In genomic region chr4:39638358-39639239, GRCh38 we compare ENCODE assay signal across 8 cellular contexts. TPM values are rescaled to one million over a fixed set of nuclear protein-coding genes. Genes with fewer than 3 reads are reported as not detected.
DNase-seq lines count a peak whose midpoint lies in the region; ATAC-seq and TF ChIP-seq lines count a peak whose summit lies in the region.

Gene SMIM14 (minus strand): TSS chr4:39638865. CDS start chr4:39605145, 33,720 bp downstream.

- H3K4me1 Mint-ChIP-seq in WTC11: peaks cover 53% of the 10 kb centered on the region

- ATAC-seq in GM18870 (IDR thresholded peaks at IDR 0.05; ENCODE audit: unreplicated experiment) (peak; percentile 57), HG03108 (IDR thresholded peaks at IDR 0.05; ENCODE audit: unreplicated experiment) (peak; percentile 69), WTC11 (peak; percentile 72)

- peak within 1 kb of the TSS; percentile 96 for H3K9ac ChIP-seq in smooth muscle cell (ENCODE audit: low read depth)

- H3K27me3 Mint-ChIP-seq in WTC11 (ENCODE audit: low read depth): no peaks in the 10 kb centered on the region

- CTCF ChIA-PET in AG04449 (lab: Yijun Ruan, JAX) (interaction anchor here (0.8 to 6.3 kb wide), 8 partner anchors 13 to 340 kb away, joined by 3 to 53 read pairs (median 4); no protein-coding TSS in a partner anchor), WTC11 (lab: Charles Lee) (interaction anchor here (0.9 to 1.3 kb wide), 6 partner anchors 22 to 209 kb away, joined by 3 to 6 read pairs (median 3); partner anchors contain the start of gene UGDH)

- peak within 1 kb of the TSS; percentile 99 for H3K27ac Mint-ChIP-seq in WTC11

- H3K4me2 ChIP-seq in smooth muscle cell: peak within 1 kb of the TSS; percentile 90

- POLR2A ChIA-PET in AG04449 (lab: Yijun Ruan, JAX) (interaction anchor here (0.6 to 4.9 kb wide), 17 partner anchors 10 to 871 kb away, joined by 3 to 87 read pairs (median 4); partner anchors contain the start of genes LIAS, N4BP2, RPL9 and UBE2K), WTC11 (lab: Charles Lee) (interaction anchor here (0.5 to 2.8 kb wide), 21 partner anchors 9 to 1083 kb away, joined by 3 to 43 read pairs (median 4); partner anchors contain the start of genes LIAS, N4BP2, RPL9 and UBE2K)

- no peaks in the 10 kb centered on the region for H3K27me3 ChIP-seq in smooth muscle cell (ENCODE audit: low read depth)

- H3K9me3 ChIP-seq in smooth muscle cell (replicated peaks; ENCODE audit: low read depth): no peaks in the 10 kb centered on the region

- DNase-seq in AG04449 (ENCODE audit: low read depth, low spot score): peak; percentile 86
- DNase-seq in NCI-H2196 treated with DMSO at 0.1 percent for 48 hours (lab: John Stamatoyannopoulos, UW; ENCODE audit: unreplicated experiment): peak; percentile 93
- peak; percentile 94 for DNase-seq in WTC11 (ENCODE audit: low spot score)
- DNase-seq in cardiac fibroblast (ENCODE audit: low read depth in 2 of 2): peak; percentile 98 to 99
- DNase-seq in iPS-NIHi7 (ENCODE audit: extremely low spot score): peak; percentile 98
- DNase-seq in smooth muscle cell (lab: John Stamatoyannopoulos, UW; ENCODE audit: unreplicated experiment): peak; percentile 92

- H3K36me3 ChIP-seq in smooth muscle cell (ENCODE audit: low read depth): no peaks in the 10 kb centered on the region

- H4K20me1 ChIP-seq in smooth muscle cell (ENCODE audit: low read depth): no peaks in the 10 kb centered on the region

- H3K27ac ChIP-seq in smooth muscle cell (ENCODE audit: low read depth): peak within 1 kb of the TSS; percentile 98

- H3K4me3 ChIP-seq in AG04449 (ENCODE audit: low read depth, low read length): peak within 1 kb of the TSS; percentile 86
- peak within 1 kb of the TSS; percentile 90 to 95 for H3K4me3 ChIP-seq in cardiac fibroblast (replicated peaks in 1 of 2; ENCODE audit: low read depth in 2 of 2, low read length in 2 of 2)
- peak within 1 kb of the TSS; percentile 85 for H3K4me3 ChIP-seq in smooth muscle cell

- H3K4me3 Mint-ChIP-seq in WTC11: peak within 1 kb of the TSS; percentile 92

- H3K36me3 Mint-ChIP-seq in WTC11: no peaks in the 10 kb centered on the region; the same call in 1 of the 2 replicates

- TF ChIP-seq CTCF in AG04449 (IDR thresholded peaks at IDR 0.05; ENCODE audit: insufficient read depth, low read length, missing control alignments) (peak; percentile 8), WTC11 (IDR thresholded peaks at IDR 0.05) (no peak), cardiac fibroblast (IDR thresholded peaks at IDR 0.05; ENCODE audit: low read depth, low read length) (no peak), smooth muscle cell (IDR thresholded peaks at IDR 0.05; ENCODE audit: borderline replicate concordance, insufficient read depth, poor library complexity, severe bottlenecking) (no peak)

- peak within 1 kb of the TSS; percentile 57 for H2AFZ ChIP-seq in smooth muscle cell (ENCODE audit: low read depth)

- no peaks in the 10 kb centered on the region for H3F3A ChIP-seq in smooth muscle cell (ENCODE audit: low read depth)

- H3K4me1 ChIP-seq in smooth muscle cell (ENCODE audit: low read depth): peaks cover 15% of the 10 kb centered on the region

- H3K9me3 Mint-ChIP-seq in WTC11: no peaks in the 10 kb centered on the region

- WGBS in smooth muscle cell (ENCODE audit: low lambda C conversion rate): under 1% methylated on average over 70 of the region's 75 CpGs

- peaks cover 35% of the 10 kb centered on the region for H3K79me2 ChIP-seq in smooth muscle cell (ENCODE audit: low read depth)

TF ChIP-seq in WTC11, 78 proteins besides CTCF, POLR2A, EP300 and RAD21 (continues in another document):
- TF ChIP-seq ZNF423 (CRISPR knock-in tag; IDR thresholded peaks at IDR 0.05) (peak; percentile 72; the same call in 1 of the 2 replicates), RORB (CRISPR knock-in tag; IDR thresholded peaks at IDR 0.05) (no peak), E2F4 (CRISPR knock-in tag; IDR thresholded peaks at IDR 0.05; ENCODE audit: borderline replicate concordance, low read depth) (no peak), ZNF281 (CRISPR knock-in tag; IDR thresholded peaks at IDR 0.05) (no peak), SOX15 (CRISPR knock-in tag; IDR thresholded peaks at IDR 0.05) (no peak), AR (CRISPR knock-in tag; IDR thresholded peaks at IDR 0.05) (no peak), AFF4 (CRISPR knock-in tag; IDR thresholded peaks at IDR 0.05; ENCODE audit: borderline replicate concordance) (no peak), CREM (CRISPR knock-in tag; IDR thresholded peaks at IDR 0.05) (peak; percentile 89), NFE2L1 (CRISPR knock-in tag; IDR thresholded peaks at IDR 0.05) (no peak), ETV6 (CRISPR knock-in tag; IDR thresholded peaks at IDR 0.05) (peak; percentile 75; the same call in 1 of the 2 replicates), ZNF317 (CRISPR knock-in tag; IDR thresholded peaks at IDR 0.05; ENCODE audit: borderline replicate concordance, low read depth) (no peak)

RNA-seq across cellular contexts. Expression of gene SMIM14, which starts in this region (rescaled TPM):
- 32.3 to 40.1 TPM (median 38.5 TPM) in 3 replicates for total RNA-seq in WTC11 (2021)
- total RNA-seq in smooth muscle cell: 45.0 and 55.9 TPM in 2 replicates
- polyA plus RNA-seq in smooth muscle cell: 47.4 and 48.0 TPM in 2 replicates

Comparison
In these comparisons a context has a peak if more than half of its experiments do, and no peak if none do; other contexts are left out.
1. Peak in every context shown above with its lines: DNase-seq, ATAC-seq, H3K4me3 ChIP-seq and H3K27ac ChIP-seq.